ENCODE assay signal across 12 cellular contexts in genomic region chr5:154529282-154529681, GRCh38. TPM values are rescaled to one million over a fixed set of nuclear protein-coding genes. Genes with fewer than 3 reads are reported as not detected.
"Had no signal": no experiment of that assay in that cellular context is flagged by ENCODE, and none has a peak within 500 bp of the region (broad histone marks: within the 10 kb centered on the region; RNA-seq: fewer than 3 reads in every experiment).

No MANE protein-coding gene starts in this region.

- H3K27ac ChIP-seq: GM23248 had no signal

- H3K4me1 ChIP-seq: HAP-1 had no signal

- H3K36me3 ChIP-seq: HAP-1 had no signal

- FAIRE-seq: H1, H54 had no signal

- H2AFZ ChIP-seq: GM23248, GM23338 had no signal

- H3K4me2 ChIP-seq: GM23338 had no signal

- ATAC-seq: GM23338, HCT116 had no signal

- DNase-seq: GM23248, GOT3, H7, H9, HCEC 1CT, HFFc6 had no signal

- H3K9ac ChIP-seq: GM23248 had no signal

- H3K4me3 ChIP-seq: GM23248, GM23338, HAP-1 had no signal

RNA-seq across cellular contexts. Expression of gene HAND1, which starts 51.3 kb away (rescaled TPM):
- total RNA-seq: GM23248, GM23338, H1, H4, H7, H9, HFFc6 had no signal
- polyA plus RNA-seq: GM23248, GM23338 had no signal
